In genomic region chr5:27571681-27572080, GRCh38 we compare ENCODE assay signal across 15 cellular contexts.
DNase-seq lines count a peak whose midpoint lies in the region; ATAC-seq and TF ChIP-seq lines count a peak whose summit lies in the region.
"Had no signal": no experiment of that assay in that cellular context is flagged by ENCODE, and none has a peak within 500 bp of the region (broad histone marks: within the 10 kb centered on the region; RNA-seq: fewer than 3 reads in every experiment).

No MANE protein-coding gene starts in this region.

- no peaks in the 10 kb centered on the region for H3K36me3 ChIP-seq in osteoblast (ENCODE audit: insufficient read depth, low read length)
- H3K36me3 ChIP-seq: BLaER1 treated with 17β-estradiol and CSF1 and Interleukin-3, amounts not matched to agents 10 nM and 100 nM had no signal

- no peaks in the 10 kb centered on the region for H3K4me1 ChIP-seq in osteoblast (ENCODE audit: insufficient read depth, low read length)
- H3K4me1 ChIP-seq: BLaER1 treated with 17β-estradiol and CSF1 and Interleukin-3, amounts not matched to agents 10 nM and 100 nM had no signal

- ATAC-seq in HG02610 (IDR thresholded peaks at IDR 0.05; ENCODE audit: unreplicated experiment) = no peak
- ATAC-seq: HepG2 had no signal

- H3K79me2 ChIP-seq in osteoblast (ENCODE audit: insufficient read depth, low read length) = no peaks in the 10 kb centered on the region

- in situ Hi-C loops in Caki2 (cut with HindIII; ENCODE audit: low pct_unique_long_range_greater_than_20kb, low sequenced_read_pairs) = no loop called here

- TF ChIP-seq CTCF in fibroblast of mammary gland (conservative IDR thresholded peaks at IDR 0.05; ENCODE audit: control insufficient read depth, insufficient read depth, low read depth, low read length) (no peak), osteoblast (IDR thresholded peaks at IDR 0.05; ENCODE audit: extremely low read depth, low read depth, low read length) (no peak)

- no peak overlapping the region for H3K4me2 ChIP-seq in osteoblast (ENCODE audit: insufficient read depth, low read length)
- H3K4me2 ChIP-seq: BLaER1 treated with 17β-estradiol and CSF1 and Interleukin-3, amounts not matched to agents 10 nM and 100 nM; KMS-11 had no signal

- no peaks in the 10 kb centered on the region for H3K9me3 ChIP-seq in osteoblast (ENCODE audit: low read depth, low read length)
- H3K9me3 ChIP-seq: BLaER1 treated with 17β-estradiol and CSF1 and Interleukin-3, amounts not matched to agents 10 nM and 100 nM had no signal

- DNase-seq in Caki2 (ENCODE audit: low read depth) (peak; percentile 10), M059J (ENCODE audit: low read depth) (peak; percentile 47), fibroblast of mammary gland (ENCODE audit: low read depth) (peak; percentile 72), stromal cell of bone marrow (ENCODE audit: low read depth) (peak; percentile 20), osteoblast (ENCODE audit: insufficient read length, low spot score, missing footprints) (no peak)
- no peak for DNase-seq in stimulated activated CD4-positive, alpha-beta T cell treated with anti-CD3 and anti-CD28 coated beads, Interleukin-4, amount 100 ng/mL, for 24 hours
- DNase-seq: 8988T; ACHN; CD4-positive, CD25-positive, alpha-beta regulatory T cell; DMS79; H7 had no signal

- H3K27ac ChIP-seq in osteoblast (ENCODE audit: low read depth, low read length) = no peak overlapping the region
- H3K27ac ChIP-seq: BLaER1 treated with 17β-estradiol and CSF1 and Interleukin-3, amounts not matched to agents 10 nM and 100 nM; KMS-11 had no signal

- H3K4me3 ChIP-seq in fibroblast of mammary gland (ENCODE audit: control insufficient read depth, low read depth, low read length) (no peak overlapping the region), osteoblast (ENCODE audit: insufficient read depth, low read length) (no peak overlapping the region)
- H3K4me3 ChIP-seq: BLaER1 treated with 17β-estradiol and CSF1 and Interleukin-3, amounts not matched to agents 10 nM and 100 nM had no signal

- H2AFZ ChIP-seq in osteoblast (ENCODE audit: low read length) = no peak overlapping the region

- H4K20me1 ChIP-seq in osteoblast (ENCODE audit: insufficient read depth, low read length) = no peaks in the 10 kb centered on the region
- H4K20me1 ChIP-seq: BLaER1 treated with 17β-estradiol and CSF1 and Interleukin-3, amounts not matched to agents 10 nM and 100 nM had no signal

- H3K27me3 ChIP-seq in osteoblast (ENCODE audit: insufficient read depth, low read length) = no peaks in the 10 kb centered on the region
- H3K27me3 ChIP-seq: BLaER1 treated with 17β-estradiol and CSF1 and Interleukin-3, amounts not matched to agents 10 nM and 100 nM had no signal

Comparison
In these comparisons a context has a peak if more than half of its experiments do, and no peak if none do; other contexts are left out.
1. DNase-seq: peak in Caki2 (single experiment), M059J (single experiment), fibroblast of mammary gland (single experiment) and stromal cell of bone marrow (single experiment); none in osteoblast (single experiment) and stimulated activated CD4-positive, alpha-beta T cell treated with anti-CD3 and anti-CD28 coated beads, Interleukin-4, amount 100 ng/mL, for 24 hours (single experiment).